11 cellular contexts compared by ENCODE assay signal in genomic region chr2:150476809-150477302, GRCh38. TPM values are rescaled to one million over a fixed set of nuclear protein-coding genes. Genes with fewer than 3 reads are reported as not detected.
DNase-seq lines count a peak whose midpoint lies in the region; ATAC-seq and TF ChIP-seq lines count a peak whose summit lies in the region.
"Had no signal": no experiment of that assay in that cellular context is flagged by ENCODE, and none has a peak within 500 bp of the region (broad histone marks: within the 10 kb centered on the region; RNA-seq: fewer than 3 reads in every experiment).

No MANE protein-coding gene starts in this region.

- H3K4me1 ChIP-seq in lung (ENCODE audit: control insufficient read depth in 2 of 2, insufficient read depth in 2 of 2, low read length in 2 of 2) = peaks cover 7 to 48% of the 10 kb centered on the region in 2 donors
- peaks cover 0 to 100% (median 81%) of the 10 kb centered on the region in 4 donors for H3K4me1 ChIP-seq in tibial artery
- no peaks in the 10 kb centered on the region for H3K4me1 ChIP-seq in naive thymus-derived CD4-positive, alpha-beta T cell (ENCODE audit: control insufficient read depth in 2 of 2, insufficient read depth in 2 of 2, low read length in 2 of 2)

- no peak overlapping the region for H3K4me3 Mint-ChIP-seq in naive thymus-derived CD4-positive, alpha-beta T cell

- POLR2A ChIA-PET in naive thymus-derived CD4-positive, alpha-beta T cell (lab: Charles Lee) = no interaction called here

- H3K36me3 ChIP-seq in lung (ENCODE audit: control insufficient read depth in 2 of 2, insufficient read depth in 2 of 2, low read length in 2 of 2) = peaks cover 0 to 8% of the 10 kb centered on the region in 2 donors
- H3K36me3 ChIP-seq in tibial artery = peaks cover 3 to 26% (median 5%) of the 10 kb centered on the region in 3 donors
- no peaks in the 10 kb centered on the region for H3K36me3 ChIP-seq in naive thymus-derived CD4-positive, alpha-beta T cell (ENCODE audit: control insufficient read depth in 2 of 3, insufficient read depth in 3 of 3, low read length in 3 of 3)

- 58 to 69% methylated on average over 7 of the region's 7 CpGs for WGBS in lung, 2 donors

- peak; percentile 63 for DNase-seq in HT-29 (ENCODE audit: low spot score)
- DNase-seq in lung (ENCODE audit: low spot score) = no peak
- no peak for DNase-seq in tibial artery
- no peak for DNase-seq in COLO668 (lab: John Stamatoyannopoulos, UW; ENCODE audit: unreplicated experiment)
- DNase-seq in naive thymus-derived CD4-positive, alpha-beta T cell = no peak
- DNase-seq: GDM1, Karpas-422, NCI-H510A treated with DMSO at 0.1 percent for 48 hours, T-helper 1 cell had no signal

- H3K27me3 ChIP-seq in lung (ENCODE audit: control insufficient read depth, insufficient read depth) (no peaks in the 10 kb centered on the region), tibial artery (no peaks in the 10 kb centered on the region)
- no peaks in the 10 kb centered on the region for H3K27me3 ChIP-seq in naive thymus-derived CD4-positive, alpha-beta T cell (ENCODE audit: control insufficient read depth in 2 of 2, insufficient read depth in 2 of 2, low read length in 2 of 2)

- H3K27me3 Mint-ChIP-seq in naive thymus-derived CD4-positive, alpha-beta T cell = peaks cover 0 to 5% (median 0%) of the 10 kb centered on the region in 5 donors

- CTCF ChIA-PET in naive thymus-derived CD4-positive, alpha-beta T cell (lab: Charles Lee) = no interaction called here

- no peak overlapping the region for H3K27ac Mint-ChIP-seq in naive thymus-derived CD4-positive, alpha-beta T cell

- no peaks in the 10 kb centered on the region for H3K4me1 Mint-ChIP-seq in naive thymus-derived CD4-positive, alpha-beta T cell

- peaks cover 0 to 4% (median 0%) of the 10 kb centered on the region in 5 donors for H3K36me3 Mint-ChIP-seq in naive thymus-derived CD4-positive, alpha-beta T cell

- TF ChIP-seq CTCF in lung (IDR thresholded peaks at IDR 0.05; ENCODE audit: control extremely low read depth, extremely low read depth) = no peak
- TF ChIP-seq CTCF in tibial artery (IDR thresholded peaks at IDR 0.05) = no peak

- no peaks in the 10 kb centered on the region for H3K9me3 ChIP-seq in lung (ENCODE audit: control insufficient read depth in 2 of 2, insufficient read depth in 1 of 2, low read length in 1 of 2)
- no peaks in the 10 kb centered on the region for H3K9me3 ChIP-seq in tibial artery
- no peaks in the 10 kb centered on the region for H3K9me3 ChIP-seq in naive thymus-derived CD4-positive, alpha-beta T cell (ENCODE audit: control insufficient read depth in 2 of 3, low read length in 3 of 3)

- H3K9me3 Mint-ChIP-seq in naive thymus-derived CD4-positive, alpha-beta T cell = peaks cover 0 to 5% (median 0%) of the 10 kb centered on the region in 11 donors

- ATAC-seq in lung (ENCODE audit: insufficient read depth, low FRiP score) (no peak), GM21528 (IDR thresholded peaks at IDR 0.05; ENCODE audit: low FRiP score, unreplicated experiment) (no peak)
- no peak for ATAC-seq in naive thymus-derived CD4-positive, alpha-beta T cell

- intact Hi-C loops in tibial artery (cut with DNase I; ENCODE audit: low total_unique reads) = no loop called here
- intact Hi-C loops in naive thymus-derived CD4-positive, alpha-beta T cell (cut with micrococcal nuclease) = no loop called here

- H3K27ac ChIP-seq in cingulate gyrus (ENCODE audit: low read depth, low read length) = peak overlapping the region; percentile 5
- H3K27ac ChIP-seq in lung (ENCODE audit: low read depth in 1 of 2, low read length in 1 of 2) = peak overlapping the region; percentile 27 to 47
- peak overlapping the region; percentile 76 to 83 for H3K27ac ChIP-seq in tibial artery
- no peak overlapping the region for H3K27ac ChIP-seq in naive thymus-derived CD4-positive, alpha-beta T cell (ENCODE audit: low read depth, low read length)

- H3K4me3 ChIP-seq in lung (no peak overlapping the region), tibial artery (peak overlapping the region; percentile 10 to 19)
- H3K4me3 ChIP-seq in naive thymus-derived CD4-positive, alpha-beta T cell (ENCODE audit: low read length) = no peak overlapping the region

RNA-seq across cellular contexts. Expression of gene RND3, which starts 10.6 kb away (rescaled TPM):
- 48.0 and 63.4 TPM in 2 replicates for total RNA-seq in HT-29 (2014; rRNA removed; shearing (Covaris generic))
- 10 to 100 TPM; 42.7 to 43.7 TPM for total RNA-seq in lung
- 10 to 100 TPM; 23.5 to 24.2 TPM for polyA plus RNA-seq in lung
- total RNA-seq in naive thymus-derived CD4-positive, alpha-beta T cell = not detected
- polyA plus RNA-seq in naive thymus-derived CD4-positive, alpha-beta T cell = not detected

Comparison
In these comparisons a context has a peak if more than half of its experiments do, and no peak if none do; other contexts are left out.
1. H3K4me3 ChIP-seq: peak in tibial artery (2 of 2); none in lung (single experiment) and naive thymus-derived CD4-positive, alpha-beta T cell (single experiment).
2. RNA of gene RND3, which starts 10.6 kb away (total RNA-seq): 48.0 to 63.4 TPM in HT-29 and 42.7 to 43.7 TPM in lung; not detected in naive thymus-derived CD4-positive, alpha-beta T cell; every median in the first group is over 10 times any median in the second.